10 cellular contexts compared by ENCODE assay signal in genomic region chr6:2563635-2564034, GRCh38.
DNase-seq lines count a peak whose midpoint lies in the region; ATAC-seq and TF ChIP-seq lines count a peak whose summit lies in the region.
"Had no signal": no experiment of that assay in that cellular context is flagged by ENCODE, and none has a peak within 500 bp of the region (broad histone marks: within the 10 kb centered on the region; RNA-seq: fewer than 3 reads in every experiment).

No MANE protein-coding gene starts in this region.

- H2AFZ ChIP-seq in KMS-11 (ENCODE audit: low read depth): no peak overlapping the region

- H3K27me3 ChIP-seq in KMS-11 (ENCODE audit: insufficient read depth, low read depth) (peaks cover 38% of the 10 kb centered on the region; the same call in 1 of the 2 replicates), lower lobe of right lung (ENCODE audit: low read depth) (no peaks in the 10 kb centered on the region)

- no peaks in the 10 kb centered on the region for H3K36me3 ChIP-seq in KMS-11 (ENCODE audit: insufficient read depth)
- H3K36me3 ChIP-seq in lower lobe of right lung: no peaks in the 10 kb centered on the region

- TF ChIP-seq CTCF in KMS-11 (conservative IDR thresholded peaks at IDR 0.05; ENCODE audit: low read depth, low read length) (no peak), lower lobe of right lung (IDR thresholded peaks at IDR 0.05) (no peak)

- H3K9me3 ChIP-seq in lower lobe of right lung: no peaks in the 10 kb centered on the region

- intact Hi-C loops in lower lobe of right lung (cut with DNase I): no loop called here

- no peaks in the 10 kb centered on the region for H4K20me1 ChIP-seq in KMS-11 (ENCODE audit: insufficient read depth)

- peak overlapping the region; percentile 61 for H3K4me2 ChIP-seq in KMS-11

- no peak for DNase-seq in lower lobe of right lung
- DNase-seq in nucleus accumbens (lab: John Stamatoyannopoulos, UW): no peak
- DNase-seq in NCI-H1092 treated with DMSO at 0.1 percent for 48 hours (lab: John Stamatoyannopoulos, UW): no peak
- DNase-seq: activated effector memory CD4-positive, alpha-beta T cell treated with anti-CD3 and anti-CD28 coated beads, Interleukin-2, amount 50 U/mL, for 16 hours; NCI-H69 had no signal

- no peak overlapping the region for H3K27ac ChIP-seq in KMS-11
- H3K27ac ChIP-seq in lower lobe of right lung: no peak overlapping the region

- peak; percentile 98 for ATAC-seq in GM18870 (IDR thresholded peaks at IDR 0.05; ENCODE audit: unreplicated experiment)
- ATAC-seq in GM21529 (IDR thresholded peaks at IDR 0.05; ENCODE audit: unreplicated experiment): peak; percentile 97
- ATAC-seq in lower lobe of right lung: peak; percentile 84 to 89
- ATAC-seq in HG03196 (IDR thresholded peaks at IDR 0.05; ENCODE audit: unreplicated experiment): no peak
- ATAC-seq in GM19324 (IDR thresholded peaks at IDR 0.05; ENCODE audit: low FRiP score, unreplicated experiment): no peak

- H3K4me1 ChIP-seq in KMS-11 (ENCODE audit: low read depth, poor library complexity, severe bottlenecking) (peaks cover 17% of the 10 kb centered on the region), lower lobe of right lung (peaks cover 5% of the 10 kb centered on the region)

- no peaks in the 10 kb centered on the region for H3K79me2 ChIP-seq in KMS-11 (ENCODE audit: insufficient read depth, low read depth)

- H3K9ac ChIP-seq in KMS-11: no peak overlapping the region

- H3K4me3 ChIP-seq in KMS-11 (IDR thresholded peaks at IDR 0.05; ENCODE audit: insufficient read depth, low read depth, low read length) (no peak overlapping the region), lower lobe of right lung (no peak overlapping the region)

Comparison
In these comparisons a context has a peak if more than half of its experiments do, and no peak if none do; other contexts are left out.
1. ATAC-seq: peak in GM18870 (single experiment), GM21529 (single experiment) and lower lobe of right lung (2 of 2); none in HG03196 (single experiment) and GM19324 (single experiment).